Comparison of ENCODE assay signal across 30 cellular contexts in genomic region chr5:44085083-44085482, GRCh38.
"Had no signal": no experiment of that assay in that cellular context is flagged by ENCODE, and none has a peak within 500 bp of the region (broad histone marks: within the 10 kb centered on the region; RNA-seq: fewer than 3 reads in every experiment).

No MANE protein-coding gene starts in this region.

- H3K4me2 ChIP-seq: neural progenitor cell had no signal

- H3K36me3 ChIP-seq: neural progenitor cell, ovary, right lobe of liver, sigmoid colon, stomach, suprapubic skin, thoracic aorta, thyroid gland, tibial nerve, upper lobe of left lung, vagina had no signal

- DNase-seq: natural killer cell; occipital lobe; ovary; posterior cingulate gyrus; psoas muscle; right cardiac atrium; right lobe of liver; sigmoid colon; small intestine; stimulated activated CD4-positive, alpha-beta T cell treated with anti-CD3 and anti-CD28 coated beads, Interleukin-15, amount 100 ng/mL, for 24 hours; stimulated activated CD4-positive, alpha-beta T cell treated with anti-CD3 and anti-CD28 coated beads, Interleukin-2, amount 100 ng/mL, for 24 hours; stimulated activated CD4-positive, alpha-beta T cell treated with anti-CD3 and anti-CD28 coated beads, Interleukin-2, amount 100 ng/mL, for 48 hours; stimulated activated CD4-positive, alpha-beta T cell treated with anti-CD3 and anti-CD28 coated beads, Interleukin-4, amount 100 ng/mL, for 24 hours; stimulated activated naive B cell treated with anti-CD40 and anti-IgM and Interleukin-4, amounts not matched to agents 10 μg/mL and 1 μg/mL and 100 μg/mL, for 72 hours; stimulated activated naive CD4-positive, alpha-beta T cell treated with Interleukin-2 at 50 U/mL for 16 hours; stomach; substantia nigra; thyroid gland; trophoblast cell; upper lobe of left lung had no signal

- H3K4me1 ChIP-seq: parathyroid adenoma, psoas muscle, right lobe of liver, sigmoid colon, stomach, suprapubic skin, thyroid gland, upper lobe of left lung, vagina had no signal

- H3K27me3 ChIP-seq: neural progenitor cell, ovary, right lobe of liver, sigmoid colon, stomach, suprapubic skin, thyroid gland, tibial nerve, upper lobe of left lung, vagina had no signal

- H2AFZ ChIP-seq: neural progenitor cell, parathyroid adenoma had no signal

- H3K79me2 ChIP-seq: parathyroid adenoma had no signal

- H3K4me3 Mint-ChIP-seq: natural killer cell; nephron; neural progenitor cell; stimulated activated effector memory CD8-positive, alpha-beta T cell treated with anti-CD3 and anti-CD28 coated beads, Interleukin-12 subunit alpha, Interleukin-12 subunit beta, amount 100 ng/mL, for 72 hours; stimulated activated naive B cell treated with anti-CD40 and anti-IgM and Interleukin-4, amounts not matched to agents 10 μg/mL and 1 μg/mL and 100 μg/mL, for 72 hours; stimulated activated naive CD8-positive, alpha-beta T cell treated with anti-CD3 and anti-CD28 coated beads, Interleukin-15, Interleukin-2, amounts not matched to agents 100 ng/mL and 50 ng/mL, for 24 hours had no signal

- H3K9ac ChIP-seq: neural progenitor cell, parathyroid adenoma had no signal

- H3K27ac ChIP-seq: neural progenitor cell, ovary, parathyroid adenoma, psoas muscle, right lobe of liver, sigmoid colon, stomach, suprapubic skin, thoracic aorta, thyroid gland, tibial nerve, upper lobe of left lung, vagina had no signal

- H3K27ac Mint-ChIP-seq: natural killer cell; nephron; neural progenitor cell; progenitor cell of endocrine pancreas; stimulated activated effector memory CD8-positive, alpha-beta T cell treated with anti-CD3 and anti-CD28 coated beads, Interleukin-12 subunit alpha, Interleukin-12 subunit beta, amount 100 ng/mL, for 72 hours; stimulated activated naive B cell treated with anti-CD40 and anti-IgM and Interleukin-4, amounts not matched to agents 10 μg/mL and 1 μg/mL and 100 μg/mL, for 72 hours; stimulated activated naive CD8-positive, alpha-beta T cell treated with anti-CD3 and anti-CD28 coated beads, Interleukin-15, Interleukin-2, amounts not matched to agents 100 ng/mL and 50 ng/mL, for 24 hours had no signal

- H3K4me3 ChIP-seq: neural progenitor cell, ovary, psoas muscle, right lobe of liver, sigmoid colon, stomach, suprapubic skin, thoracic aorta, thyroid gland, tibial nerve, upper lobe of left lung, vagina had no signal

- H3K27me3 Mint-ChIP-seq: progenitor cell of endocrine pancreas; stimulated activated naive B cell treated with anti-CD40 and anti-IgM and Interleukin-4, amounts not matched to agents 10 μg/mL and 1 μg/mL and 100 μg/mL, for 72 hours; stimulated activated naive CD8-positive, alpha-beta T cell treated with anti-CD3 and anti-CD28 coated beads, Interleukin-15, Interleukin-2, amounts not matched to agents 100 ng/mL and 50 ng/mL, for 24 hours had no signal

- H3K36me3 Mint-ChIP-seq: natural killer cell; neural progenitor cell; stimulated activated effector memory CD8-positive, alpha-beta T cell treated with anti-CD3 and anti-CD28 coated beads, Interleukin-12 subunit alpha, Interleukin-12 subunit beta, amount 100 ng/mL, for 72 hours; stimulated activated naive B cell treated with anti-CD40 and anti-IgM and Interleukin-4, amounts not matched to agents 10 μg/mL and 1 μg/mL and 100 μg/mL, for 72 hours had no signal

- H3K9me3 ChIP-seq: ovary, psoas muscle, right lobe of liver, sigmoid colon, stomach, suprapubic skin, thoracic aorta, thyroid gland, tibial nerve, upper lobe of left lung, vagina had no signal

- H3K4me1 Mint-ChIP-seq: natural killer cell; neural progenitor cell; stimulated activated effector memory CD8-positive, alpha-beta T cell treated with anti-CD3 and anti-CD28 coated beads, Interleukin-12 subunit alpha, Interleukin-12 subunit beta, amount 100 ng/mL, for 72 hours; stimulated activated naive B cell treated with anti-CD40 and anti-IgM and Interleukin-4, amounts not matched to agents 10 μg/mL and 1 μg/mL and 100 μg/mL, for 72 hours had no signal

- ATAC-seq: natural killer cell; psoas muscle; right cardiac atrium; right lobe of liver; stimulated activated effector memory CD8-positive, alpha-beta T cell treated with anti-CD3 and anti-CD28 coated beads, Interleukin-12 subunit alpha, Interleukin-12 subunit beta, amount 100 ng/mL, for 72 hours; stimulated activated naive B cell treated with anti-CD40 and anti-IgM and Interleukin-4, amounts not matched to agents 10 μg/mL and 1 μg/mL and 100 μg/mL, for 72 hours had no signal
